In the genomic region with DNA sequence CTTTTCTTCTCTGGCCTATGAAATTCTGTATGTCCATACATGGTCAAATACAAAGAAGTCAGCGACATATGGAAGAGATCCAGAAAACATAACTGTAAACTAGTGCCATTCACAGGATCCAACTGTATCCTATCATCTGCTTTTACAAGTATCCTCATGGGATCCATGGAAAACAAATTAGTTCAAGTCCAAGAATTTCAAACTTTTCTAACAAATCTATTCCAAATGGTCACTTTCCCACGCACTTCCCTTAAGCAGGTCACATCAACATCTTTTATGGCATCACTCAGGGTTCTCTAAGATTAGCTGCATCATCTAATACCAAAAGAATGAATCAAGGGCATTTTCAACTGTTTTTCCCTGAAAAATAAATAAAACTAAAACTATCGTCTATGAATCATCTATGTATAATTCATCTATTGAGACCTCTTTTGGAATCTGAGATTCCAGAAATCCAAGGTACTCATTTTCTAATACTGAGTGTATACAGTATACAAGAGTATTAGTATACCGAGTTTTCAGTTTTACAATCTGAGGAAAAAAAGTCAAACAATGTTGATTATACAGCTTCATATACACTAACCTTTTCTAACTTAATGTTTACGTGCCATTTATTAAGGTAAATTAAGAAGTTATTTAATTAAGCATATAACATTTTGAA, we compare ENCODE assay signal across 8 cellular contexts.
DNase-seq lines count a peak whose midpoint lies in the region; ATAC-seq and TF ChIP-seq lines count a peak whose summit lies in the region.
"Not testable (repeated sequence)": the region's sequence is repeated elsewhere in the genome, so short reads cannot be mapped to it uniquely, and the experiment has no call there.

No MANE protein-coding gene starts in this region.

- not testable (repeated sequence) for H3K4me3 ChIP-seq in SK-N-SH (ENCODE audit: low read depth in 2 of 2, low read length in 1 of 2); psoas muscle
- peak overlapping the region; percentile 48 for H3K4me3 ChIP-seq in thoracic aorta

- intact Hi-C loops in psoas muscle (cut with DNase I), result not testable (repeated sequence)

- not testable (repeated sequence) for TF ChIP-seq RAD21 in SK-N-SH (IDR thresholded peaks at IDR 0.05; ENCODE audit: low read length)

- 71% methylated on average over 5 of the region's 5 CpGs for WGBS in SK-N-SH (ENCODE audit: low lambda C conversion rate)
- WGBS in psoas muscle, 3 donors, result 66 to 78% (median 66%) methylated on average over 5 of the region's 5 CpGs

- H3K79me2 ChIP-seq in SK-N-SH (ENCODE audit: insufficient read depth), result peaks cover 61% of the 10 kb centered on the region

- H3K9me3 ChIP-seq in SK-N-SH, psoas muscle, thoracic aorta: not testable (repeated sequence)

- peak overlapping the region; percentile 20 for H3K4me2 ChIP-seq in SK-N-SH

- H3K36me3 ChIP-seq in SK-N-SH (replicated peaks in 1 of 2; ENCODE audit: control insufficient read depth in 1 of 2, insufficient read depth in 2 of 2, low read length in 1 of 2); thoracic aorta: not testable (repeated sequence)
- H3K36me3 ChIP-seq in psoas muscle (ENCODE audit: insufficient read depth in 1 of 2, low read depth in 1 of 2), result peaks cover 0 to 22% of the 10 kb centered on the region in 2 donors

- not testable (repeated sequence) for H3K27me3 ChIP-seq in SK-N-SH (ENCODE audit: insufficient read depth); psoas muscle (ENCODE audit: insufficient read depth in 3 of 3, low read length in 2 of 3); thoracic aorta (replicated peaks; ENCODE audit: insufficient read depth)

- POLR2A ChIA-PET in SK-N-SH (lab: Yijun Ruan, JAX), result not testable (repeated sequence)

- H2AFZ ChIP-seq in SK-N-SH (ENCODE audit: low read depth), result not testable (repeated sequence)

- H4K20me1 ChIP-seq in SK-N-SH (ENCODE audit: insufficient read depth), result not testable (repeated sequence)

- TF ChIP-seq EP300 in SK-N-SH (IDR thresholded peaks at IDR 0.05; ENCODE audit: borderline replicate concordance in 1 of 2, low read depth in 1 of 2, low read length in 1 of 2), result not testable (repeated sequence)

- peak in 1 of 4 donors; percentile 21 for ATAC-seq in psoas muscle
- ATAC-seq in thoracic aorta (ENCODE audit: insufficient number of reproducible peaks, low FRiP score, low read depth), result peak; percentile 96

- peak overlapping the region; percentile 27; the same call in 1 of the 2 replicates for H3K9ac ChIP-seq in SK-N-SH

- H3F3A ChIP-seq in SK-N-SH (replicated peaks; ENCODE audit: insufficient read depth), result peaks cover 27% of the 10 kb centered on the region

- not testable (repeated sequence) for TF ChIP-seq CTCF in SK-N-SH (IDR thresholded peaks at IDR 0.05); psoas muscle (IDR thresholded peaks at IDR 0.05); thoracic aorta (IDR thresholded peaks at IDR 0.05)

- not testable (repeated sequence) for H3K9me2 ChIP-seq in SK-N-SH

- H3K27ac ChIP-seq in SK-N-SH (ENCODE audit: low read depth in 2 of 2, low read length in 1 of 2), result peak overlapping the region in 1 of 2 experiments; percentile 90; a peak in 2 of 4 replicates
- peak overlapping the region; percentile 56 for H3K27ac ChIP-seq in psoas muscle
- peak overlapping the region; percentile 66 to 74 for H3K27ac ChIP-seq in thoracic aorta

- DNase-seq in AG08395 (ENCODE audit: low spot score) (peak; percentile 36), H4 (ENCODE audit: low spot score) (peak; percentile 29), brain pericyte (ENCODE audit: low read depth, low spot score) (peak; percentile 82), fibroblast of peridontal ligament (ENCODE audit: extremely low read depth) (peak; percentile 98), hepatic stellate cell (ENCODE audit: low spot score) (peak; percentile 19)
- not testable (repeated sequence) for DNase-seq in SK-N-SH; psoas muscle; thoracic aorta (ENCODE audit: low spot score)

- CTCF ChIA-PET in SK-N-SH (lab: Yijun Ruan, JAX), result not testable (repeated sequence)

- H3K4me1 ChIP-seq in SK-N-SH (ENCODE audit: control insufficient read depth in 1 of 2, insufficient read depth in 2 of 2, low read depth in 1 of 2, low read length in 1 of 2) (peaks cover 0 to 19% of the 10 kb centered on the region in 2 experiments; a peak in 3 of 4 replicates), thoracic aorta (ENCODE audit: control insufficient read depth in 1 of 2, low read depth in 2 of 2) (peaks cover 12 to 16% of the 10 kb centered on the region in 2 donors)
- not testable (repeated sequence) for H3K4me1 ChIP-seq in psoas muscle

TF ChIP-seq in SK-N-SH, 30 proteins besides CTCF, POLR2A, EP300 and RAD21:
- TF ChIP-seq JUND (IDR thresholded peaks at IDR 0.05) (peak; percentile 41), TCF12 (IDR thresholded peaks at IDR 0.05) (peak; percentile 40), FOSL2 (IDR thresholded peaks at IDR 0.05; ENCODE audit: borderline replicate concordance, low read depth) (peak; percentile 48; the same call in 1 of the 2 replicates)
TF ChIP-seq in SK-N-SH: peak in this region for 3; not testable (repeated sequence) for 27.
